ENCODE assay signal across 21 cellular contexts in genomic region chr11:112786196-112786595, GRCh38.
DNase-seq lines count a peak whose midpoint lies in the region; ATAC-seq, FAIRE-seq and TF ChIP-seq lines count a peak whose summit lies in the region.
"Had no signal": no experiment of that assay in that cellular context is flagged by ENCODE, and none has a peak within 500 bp of the region (broad histone marks: within the 10 kb centered on the region; RNA-seq: fewer than 3 reads in every experiment).

No MANE protein-coding gene starts in this region.

- H3K27ac ChIP-seq in H1 (ENCODE audit: low read depth, low read length) (no peak overlapping the region), uterus (peak overlapping the region; percentile 4 to 64)
- H3K27ac ChIP-seq: C4-2B had no signal

- H3K56ac ChIP-seq in H1 (replicated peaks; ENCODE audit: insufficient read length, low read depth, low read length) = no peak overlapping the region

- no peaks in the 10 kb centered on the region for H3K9me3 Mint-ChIP-seq in nephron
- H3K9me3 Mint-ChIP-seq: CD8-positive, alpha-beta memory T cell had no signal

- no peak overlapping the region for H2AFZ ChIP-seq in H1 (ENCODE audit: low read length)

- H3K36me3 ChIP-seq in H1 (ENCODE audit: control insufficient read depth in 2 of 4, insufficient read depth in 4 of 4, low read length in 3 of 4) (no peaks in the 10 kb centered on the region), uterus (no peaks in the 10 kb centered on the region), HAP-1 (replicated peaks) (no peaks in the 10 kb centered on the region)

- no peak overlapping the region for H3K4me3 Mint-ChIP-seq in nephron
- H3K4me3 Mint-ChIP-seq: CD8-positive, alpha-beta memory T cell had no signal

- no peak for TF ChIP-seq RAD21 in H1 (IDR thresholded peaks at IDR 0.05 in 1 of 2, conservative IDR thresholded peaks at IDR 0.05 in 1 of 2; ENCODE audit: low read depth in 2 of 2, low read length in 2 of 2)

- no peak overlapping the region for H4K8ac ChIP-seq in H1 (ENCODE audit: extremely low read depth, insufficient read depth, low read length)

- H2BK20ac ChIP-seq in H1 (ENCODE audit: low read length) = peak overlapping the region; percentile 72; the same call in 1 of the 2 replicates

- no peak overlapping the region for H3K4ac ChIP-seq in H1 (replicated peaks; ENCODE audit: insufficient read length, low read depth, low read length)

- DNase-seq in cardiac septum (ENCODE audit: low spot score) (peak; percentile 74), Right ventricle myocardium inferior (ENCODE audit: missing footprints) (no peak), H1 (ENCODE audit: low read depth in 1 of 2, low spot score in 2 of 2) (no peak), uterus (no peak), HAP-1 (ENCODE audit: low spot score in 2 of 2) (no peak)
- DNase-seq in activated CD4-positive, alpha-beta T cell treated with anti-CD3 and anti-CD28 coated beads for 48 hours = no peak
- DNase-seq: Calu3; CD8-positive, alpha-beta memory T cell; DMS153; GOT3; Karpas-422; NCI-H1048; NCI-H1417 treated with DMSO at 0.1 percent for 48 hours; NCI-H187; NCI-H526 treated with DMSO at 0.1 percent for 48 hours; OCI-M1 had no signal

- peak overlapping the region in 2 of 3 experiments; percentile 98 to 99 for H3K27ac Mint-ChIP-seq in nephron

- FAIRE-seq in H1 (lab: Jason Lieb, UNC) = no peak
- FAIRE-seq: A204.1, GM12891, RCC 7860 had no signal

- no peak overlapping the region for H3K14ac ChIP-seq in H1 (ENCODE audit: insufficient read length)

- intact Hi-C loops in cardiac septum (cut with DNase I) (loop anchor here (10.0 kb wide), 1 partner anchor 491 kb away; no protein-coding TSS in a partner anchor), Right ventricle myocardium inferior (cut with DNase I) (no loop called here), uterus (cut with DNase I; ENCODE audit: low total_unique reads) (no loop called here)

- H3K9me3 ChIP-seq in H1 (ENCODE audit: insufficient read depth in 2 of 2, low read depth in 1 of 2, low read length in 1 of 2) (no peaks in the 10 kb centered on the region), uterus (no peaks in the 10 kb centered on the region), HAP-1 (no peaks in the 10 kb centered on the region)

- no peak overlapping the region for H3K4me2 ChIP-seq in H1 (ENCODE audit: insufficient read depth in 1 of 2, low read depth in 2 of 2, low read length in 2 of 2)

- no peak overlapping the region for H3K18ac ChIP-seq in H1 (ENCODE audit: extremely low read depth, low read length)

- ATAC-seq in Right ventricle myocardium inferior = no peak

- H2BK5ac ChIP-seq in H1 (ENCODE audit: low read depth, low read length) = no peak overlapping the region

- no peak overlapping the region for H2BK120ac ChIP-seq in H1 (replicated peaks; ENCODE audit: low read depth, low read length)

- in situ Hi-C loops in HAP-1 (cut with MboI; ENCODE audit: low sequenced_read_pairs) = no loop called here

- H3K27me3 ChIP-seq in H1 (replicated peaks in 1 of 4; ENCODE audit: control insufficient read depth in 3 of 4, extremely low read depth in 1 of 4, insufficient read depth in 3 of 4, low read length in 3 of 4) (no peaks in the 10 kb centered on the region), uterus (no peaks in the 10 kb centered on the region), HAP-1 (ENCODE audit: low read depth) (no peaks in the 10 kb centered on the region)

- POLR2A ChIA-PET in H1 (lab: Charles Lee; ENCODE audit: partially characterized antibody) = no interaction called here

- H2AK5ac ChIP-seq in H1 (ENCODE audit: low read depth, low read length) = 0 out of 2 replicates have a peak overlapping the region, but pooled peaks have one; percentile 11

- H3K4me1 Mint-ChIP-seq in nephron = peaks cover 68% of the 10 kb centered on the region
- H3K4me1 Mint-ChIP-seq: CD8-positive, alpha-beta memory T cell had no signal

- no peak overlapping the region for H2BK15ac ChIP-seq in H1 (ENCODE audit: low read length)

- WGBS in H1 (ENCODE audit: extremely low coverage in 1 of 2, insufficient coverage in 1 of 2, insufficient read length in 1 of 2, insufficient replicate concordance in 2 of 2, low coverage in 1 of 2, low lambda C conversion rate in 2 of 2, missing lambda C conversion rate in 1 of 2), 2 experiments = 89% methylated on average over 3 of the region's 3 CpGs; no CpG with 5 or more reads in 1 of the 2 experiments

- no peak overlapping the region for H4K5ac ChIP-seq in H1 (ENCODE audit: insufficient read length, low read depth, low read length)

- no peaks in the 10 kb centered on the region for H3K23me2 ChIP-seq in H1 (ENCODE audit: low read depth, low read length)

- H3K23ac ChIP-seq in H1 (ENCODE audit: insufficient read length) = no peak overlapping the region

- H4K20me1 ChIP-seq in H1 (replicated peaks in 1 of 2; ENCODE audit: control insufficient read depth in 1 of 2, insufficient read depth in 2 of 2, low read length in 2 of 2) = no peaks in the 10 kb centered on the region

- H3K4me3 ChIP-seq in H1 (ENCODE audit: extremely low read depth in 1 of 4, insufficient read depth in 2 of 4, low read depth in 3 of 4, low read length in 4 of 4) (no peak overlapping the region), uterus (no peak overlapping the region), HAP-1 (no peak overlapping the region)

- H3K4me1 ChIP-seq in H1 (replicated peaks in 1 of 4; ENCODE audit: control insufficient read depth in 3 of 4, insufficient read depth in 4 of 4, low read length in 3 of 4) (peaks cover 0 to 2% (median under 1%) of the 10 kb centered on the region in 4 experiments; a peak in 3 of 7 replicates), uterus (peaks cover 0 to 4% of the 10 kb centered on the region in 2 donors), HAP-1 (no peaks in the 10 kb centered on the region)

- no peaks in the 10 kb centered on the region for H3K79me2 ChIP-seq in H1 (ENCODE audit: control insufficient read depth in 1 of 2, insufficient read depth in 2 of 2, low read length in 2 of 2)

- no peaks in the 10 kb centered on the region for H3K36me3 Mint-ChIP-seq in nephron (ENCODE audit: low read depth)
- H3K36me3 Mint-ChIP-seq: CD8-positive, alpha-beta memory T cell had no signal

- no peaks in the 10 kb centered on the region for H3K27me3 Mint-ChIP-seq in nephron (ENCODE audit: low read depth)

- H3K9ac ChIP-seq in H1 (replicated peaks in 1 of 4; ENCODE audit: extremely low read depth in 1 of 4, low read depth in 3 of 4, low read length in 3 of 4) = no peak overlapping the region

- TF ChIP-seq CTCF in H1 (IDR thresholded peaks at IDR 0.05; ENCODE audit: control extremely low read depth in 1 of 3, insufficient read depth in 1 of 3, low read depth in 1 of 3, low read length in 3 of 3) (no peak), nephron (IDR thresholded peaks at IDR 0.05; ENCODE audit: unreplicated experiment in 3 of 3) (no peak), uterus (IDR thresholded peaks at IDR 0.05) (no peak)

- TF ChIP-seq EP300 in H1 (IDR thresholded peaks at IDR 0.05; ENCODE audit: borderline replicate concordance in 1 of 2, low read depth in 2 of 2, low read length in 2 of 2) = no peak

- no peak for TF ChIP-seq POLR2A in H1 (IDR thresholded peaks at IDR 0.05; ENCODE audit: control extremely low read depth in 1 of 2, low read depth in 2 of 2, low read length in 2 of 2)
- TF ChIP-seq POLR2A in uterus (IDR thresholded peaks at IDR 0.05) = no peak

- no peaks in the 10 kb centered on the region for H3K79me1 ChIP-seq in H1 (ENCODE audit: low read depth, low read length)

- CTCF ChIA-PET in H1 (lab: Charles Lee; ENCODE audit: partially characterized antibody) = interaction anchor here (0.7 kb wide), 1 partner anchor 9 kb away, joined by 3 read pairs; no protein-coding TSS in a partner anchor

- H2BK12ac ChIP-seq in H1 (ENCODE audit: low read depth, low read length) = no peak overlapping the region

- H4K91ac ChIP-seq in H1 (replicated peaks; ENCODE audit: insufficient read length, low read length) = no peak overlapping the region

TF ChIP-seq in H1, 55 proteins besides CTCF, POLR2A, EP300 and RAD21:
- TF ChIP-seq MAX (IDR thresholded peaks at IDR 0.05) = no peak
- TF ChIP-seq E2F6 (IDR thresholded peaks at IDR 0.05) = no peak
- TF ChIP-seq CEBPB (IDR thresholded peaks at IDR 0.05; ENCODE audit: low read depth, low read length) = no peak
- no peak for TF ChIP-seq USF2 (IDR thresholded peaks at IDR 0.05; ENCODE audit: low read length)
- no peak for TF ChIP-seq SUZ12 (IDR thresholded peaks at IDR 0.05; ENCODE audit: low read length)
- no peak for TF ChIP-seq SIRT6 (IDR thresholded peaks at IDR 0.05; ENCODE audit: low read length)
- TF ChIP-seq HDAC6 (IDR thresholded peaks at IDR 0.05; ENCODE audit: low read depth, low read length) = no peak
- no peak for TF ChIP-seq RBBP5 (IDR thresholded peaks at IDR 0.05; ENCODE audit: borderline replicate concordance, low read depth, low read length)
- TF ChIP-seq MAFK (IDR thresholded peaks at IDR 0.05; ENCODE audit: low read depth, low read length) = no peak
- no peak for TF ChIP-seq BACH1 (IDR thresholded peaks at IDR 0.05; ENCODE audit: low read length)
- no peak for TF ChIP-seq KDM4A (IDR thresholded peaks at IDR 0.05; ENCODE audit: low read depth, low read length, severe bottlenecking)
- no peak for TF ChIP-seq KDM1A (IDR thresholded peaks at IDR 0.05; ENCODE audit: borderline replicate concordance, low read length)
- no peak for TF ChIP-seq FOSL1 (IDR thresholded peaks at IDR 0.05; ENCODE audit: insufficient read depth, low read depth, low read length)
- TF ChIP-seq ASH2L (IDR thresholded peaks at IDR 0.05; ENCODE audit: low read length) = no peak
